In the genomic region with DNA sequence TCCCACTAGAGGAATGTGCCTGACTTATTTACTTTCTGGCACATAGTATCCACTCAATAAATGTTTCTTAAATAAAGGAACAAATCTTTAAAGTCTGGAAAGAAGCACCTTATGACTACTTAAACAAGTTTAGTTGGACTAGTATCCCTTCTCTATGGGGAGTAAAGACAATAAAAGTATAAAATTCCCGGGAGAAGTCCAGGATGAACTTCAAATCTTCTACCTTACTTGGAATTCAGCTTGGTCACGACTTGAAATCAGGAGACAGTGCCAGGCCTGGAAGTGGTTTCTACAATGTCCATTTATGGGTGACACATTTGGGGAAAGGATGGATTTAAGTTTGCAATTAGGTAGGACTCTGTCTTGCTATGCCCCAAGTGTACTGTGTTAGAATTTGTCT, we compare ENCODE assay signal across 15 cellular contexts.
A peak's percentile ranks its signal among the peaks of the same experiment; 100 is the strongest.
DNase-seq lines count a peak whose midpoint lies in the region; ATAC-seq and TF ChIP-seq lines count a peak whose summit lies in the region.
"Had no signal": no experiment of that assay in that cellular context is flagged by ENCODE, and none has a peak within 500 bp of the region (broad histone marks: within the 10 kb centered on the region; RNA-seq: fewer than 3 reads in every experiment).

No MANE protein-coding gene starts in this region.

- 75% methylated on average over 2 of the region's 2 CpGs for WGBS in esophagus muscularis mucosa
- 87 to 88% methylated on average over 2 of the region's 2 CpGs for WGBS in sigmoid colon, 2 donors
- 80% methylated on average over 2 of the region's 2 CpGs for WGBS in suprapubic skin

- no peak for DNase-seq in esophagus muscularis mucosa (ENCODE audit: extremely low spot score)
- DNase-seq in sigmoid colon: no peak
- DNase-seq in MV-4-11 (lab: John Stamatoyannopoulos, UW): no peak
- no peak for DNase-seq in COLO668 (lab: John Stamatoyannopoulos, UW; ENCODE audit: unreplicated experiment)
- no peak for DNase-seq in suprapubic skin (ENCODE audit: low spot score in 2 of 2)
- DNase-seq: 8988T; Caco-2; CD4-positive, CD25-positive, alpha-beta regulatory T cell; CD8-positive, alpha-beta memory T cell; GM23248 had no signal

- H3K27me3 ChIP-seq in esophagus muscularis mucosa (no peaks in the 10 kb centered on the region), muscle layer of colon (ENCODE audit: control insufficient read depth in 1 of 2, insufficient read depth in 2 of 2, low read length in 2 of 2) (no peaks in the 10 kb centered on the region), sigmoid colon (no peaks in the 10 kb centered on the region), suprapubic skin (no peaks in the 10 kb centered on the region)
- H3K27me3 ChIP-seq: BLaER1 had no signal

- H3K4me3 ChIP-seq in esophagus muscularis mucosa: no peak overlapping the region
- no peak overlapping the region for H3K4me3 ChIP-seq in muscle layer of colon (ENCODE audit: low read depth in 1 of 2, low read length in 2 of 2)
- no peak overlapping the region for H3K4me3 ChIP-seq in sigmoid colon
- H3K4me3 ChIP-seq in suprapubic skin: no peak overlapping the region
- H3K4me3 ChIP-seq: BLaER1, GM23248, HAP-1 had no signal

- H3K36me3 ChIP-seq in esophagus muscularis mucosa (peaks cover 0 to 23% (median 12%) of the 10 kb centered on the region in 4 donors), muscle layer of colon (ENCODE audit: insufficient read depth, low read length) (peaks cover 29% of the 10 kb centered on the region), sigmoid colon (peaks cover 0 to 9% (median 4%) of the 10 kb centered on the region in 4 donors), suprapubic skin (peaks cover 13% of the 10 kb centered on the region)
- H3K36me3 ChIP-seq: BLaER1, HAP-1 had no signal

- peaks cover 41 to 60% (median 57%) of the 10 kb centered on the region in 4 donors for H3K4me1 ChIP-seq in esophagus muscularis mucosa
- peaks cover 62% of the 10 kb centered on the region for H3K4me1 ChIP-seq in muscle layer of colon (ENCODE audit: insufficient read depth, low read length)
- peaks cover 0 to 71% (median 62%) of the 10 kb centered on the region in 4 donors for H3K4me1 ChIP-seq in sigmoid colon
- H3K4me1 ChIP-seq in suprapubic skin: peaks cover 17% of the 10 kb centered on the region
- H3K4me1 ChIP-seq: BLaER1, HAP-1 had no signal

- TF ChIP-seq POLR2A in esophagus muscularis mucosa (IDR thresholded peaks at IDR 0.05; ENCODE audit: low read depth) (no peak), sigmoid colon (IDR thresholded peaks at IDR 0.05) (no peak), suprapubic skin (IDR thresholded peaks at IDR 0.05) (no peak)

- H3K27ac ChIP-seq in 22Rv1 (peak overlapping the region; percentile 89), esophagus muscularis mucosa (replicated peaks in 1 of 4) (peak overlapping the region; percentile 73 to 82 (median 74)), muscle layer of colon (ENCODE audit: low read depth, low read length) (peak overlapping the region; percentile 37), sigmoid colon (peak overlapping the region; percentile 56 to 79 (median 72)), suprapubic skin (no peak overlapping the region)
- H3K27ac ChIP-seq: BLaER1, GM23248 had no signal

- TF ChIP-seq EP300 in esophagus muscularis mucosa (IDR thresholded peaks at IDR 0.05) (no peak), sigmoid colon (IDR thresholded peaks at IDR 0.05) (no peak), suprapubic skin (IDR thresholded peaks at IDR 0.05) (no peak)

- H3K9ac ChIP-seq in muscle layer of colon (ENCODE audit: low read length): no peak overlapping the region
- H3K9ac ChIP-seq: BLaER1, GM23248 had no signal

- intact Hi-C loops in esophagus muscularis mucosa (cut with DNase I): no loop called here
- intact Hi-C loops in sigmoid colon (cut with DNase I): no loop called here

- TF ChIP-seq CTCF in 22Rv1 (IDR thresholded peaks at IDR 0.05): no peak
- no peak for TF ChIP-seq CTCF in esophagus muscularis mucosa (IDR thresholded peaks at IDR 0.05)
- TF ChIP-seq CTCF in sigmoid colon (IDR thresholded peaks at IDR 0.05): no peak
- TF ChIP-seq CTCF in suprapubic skin (IDR thresholded peaks at IDR 0.05): no peak

- ATAC-seq in HG03097 (IDR thresholded peaks at IDR 0.05; ENCODE audit: low FRiP score, unreplicated experiment): no peak

- no peaks in the 10 kb centered on the region for H3K9me3 ChIP-seq in esophagus muscularis mucosa
- no peaks in the 10 kb centered on the region for H3K9me3 ChIP-seq in muscle layer of colon (ENCODE audit: low read length)
- H3K9me3 ChIP-seq in sigmoid colon: no peaks in the 10 kb centered on the region
- H3K9me3 ChIP-seq in suprapubic skin: no peaks in the 10 kb centered on the region
- H3K9me3 ChIP-seq: BLaER1, Caco-2, HAP-1 had no signal
